Comparison of ENCODE assay signal across 16 cellular contexts in genomic region chr2:101720732-101721131, GRCh38. TPM values are rescaled to one million over a fixed set of nuclear protein-coding genes. Genes with fewer than 3 reads are reported as not detected.
DNase-seq lines count a peak whose midpoint lies in the region; ATAC-seq, FAIRE-seq and TF ChIP-seq lines count a peak whose summit lies in the region.
"Had no signal": no experiment of that assay in that cellular context is flagged by ENCODE, and none has a peak within 500 bp of the region (broad histone marks: within the 10 kb centered on the region; RNA-seq: fewer than 3 reads in every experiment).

No MANE protein-coding gene starts in this region.

- no peak for TF ChIP-seq RAD21 in K562 (CRISPR knock-in tag; conservative IDR thresholded peaks at IDR 0.05 in 1 of 2, IDR thresholded peaks at IDR 0.05 in 1 of 2)

- H3K4me2 ChIP-seq in OCI-LY1 (ENCODE audit: low read length) (peak overlapping the region; percentile 47; the same call in 1 of the 2 replicates), K562 (ENCODE audit: insufficient read depth, low read length) (no peak overlapping the region)

- H3K27me3 Mint-ChIP-seq in activated CD4-positive, alpha-beta T cell treated with anti-CD3 and anti-CD28 coated beads for 36 hours: no peaks in the 10 kb centered on the region
- H3K27me3 Mint-ChIP-seq: brain had no signal

- H3K27ac Mint-ChIP-seq in activated CD4-positive, alpha-beta T cell treated with anti-CD3 and anti-CD28 coated beads for 36 hours: peak overlapping the region; percentile 84

- H3K9me2 ChIP-seq in OCI-LY1 (ENCODE audit: low read depth, low read length): no peaks in the 10 kb centered on the region

- H3K9me3 ChIP-seq in OCI-LY1 (ENCODE audit: low read length): no peaks in the 10 kb centered on the region
- no peaks in the 10 kb centered on the region for H3K9me3 ChIP-seq in K562 (replicated peaks; ENCODE audit: control insufficient read depth, insufficient read depth, low read depth, low read length)
- H3K9me3 ChIP-seq in neutrophil: no peaks in the 10 kb centered on the region
- H3K9me3 ChIP-seq: left lung, thyroid gland had no signal

- H3K4me3 ChIP-seq in OCI-LY1 (ENCODE audit: low read depth, low read length, poor library complexity, severe bottlenecking) (peak overlapping the region; percentile 29), K562 (no peak overlapping the region), neutrophil (ENCODE audit: low read depth in 1 of 2, low read length in 1 of 2) (no peak overlapping the region)
- H3K4me3 ChIP-seq: left lung, thyroid gland had no signal

- POLR2A ChIA-PET in activated CD4-positive, alpha-beta T cell treated with anti-CD3 and anti-CD28 coated beads for 36 hours (lab: Charles Lee): interaction anchor here (3.0 kb wide), 1 partner anchor 8 kb away, joined by 9 read pairs; no protein-coding TSS in a partner anchor
- POLR2A ChIA-PET in K562 (lab: Yijun Ruan, JAX): interaction anchor here (1.2 kb wide), 1 partner anchor 20 kb away, joined by 3 read pairs; no protein-coding TSS in a partner anchor

- H3K36me3 ChIP-seq in OCI-LY1 (ENCODE audit: insufficient read depth, low read length): no peaks in the 10 kb centered on the region
- no peaks in the 10 kb centered on the region for H3K36me3 ChIP-seq in K562 (ENCODE audit: control insufficient read depth, insufficient read depth, low read length)
- H3K36me3 ChIP-seq in neutrophil: no peaks in the 10 kb centered on the region
- H3K36me3 ChIP-seq: left lung, thyroid gland had no signal

- no peaks in the 10 kb centered on the region for H3F3A ChIP-seq in OCI-LY1 (ENCODE audit: insufficient read depth, low read length)

- no TSS peak for BruUV-seq in K562 (replicated peaks; lab: Mats Ljungman, UMichigan)

- no peaks in the 10 kb centered on the region for H4K20me1 ChIP-seq in OCI-LY1 (ENCODE audit: insufficient read depth, low read length)
- peaks cover 12% of the 10 kb centered on the region for H4K20me1 ChIP-seq in K562 (replicated peaks; ENCODE audit: control insufficient read depth, insufficient read depth, low read length)

- H3K4me1 ChIP-seq in OCI-LY1 (ENCODE audit: insufficient read depth, low read length, severe bottlenecking) (peaks cover 98% of the 10 kb centered on the region), K562 (replicated peaks in 1 of 2; ENCODE audit: control insufficient read depth in 2 of 2, insufficient read depth in 2 of 2, low read length in 2 of 2) (peaks cover 3 to 4% of the 10 kb centered on the region in 2 experiments; a peak in 3 of 5 replicates), neutrophil (ENCODE audit: control insufficient read depth in 1 of 2, insufficient read depth in 1 of 2, low read depth in 1 of 2, low read length in 1 of 2) (peaks cover 92 to 99% of the 10 kb centered on the region in 2 experiments)

- no peaks in the 10 kb centered on the region for H3K27me3 ChIP-seq in OCI-LY1 (ENCODE audit: insufficient read depth, low read length)
- no peaks in the 10 kb centered on the region for H3K27me3 ChIP-seq in K562 (ENCODE audit: control insufficient read depth in 2 of 2, insufficient read depth in 2 of 2, low read length in 2 of 2)
- H3K27me3 ChIP-seq in neutrophil: no peaks in the 10 kb centered on the region
- H3K27me3 ChIP-seq: left lung, thyroid gland had no signal

- no peaks in the 10 kb centered on the region for H3K9me1 ChIP-seq in K562 (ENCODE audit: control insufficient read depth, insufficient read depth, low read length)

- peaks cover 36% of the 10 kb centered on the region for H3K36me3 Mint-ChIP-seq in activated CD4-positive, alpha-beta T cell treated with anti-CD3 and anti-CD28 coated beads for 36 hours (ENCODE audit: low read depth)

- no peak for TF ChIP-seq POLR2A in K562 (conservative IDR thresholded peaks at IDR 0.05)

- peaks cover 12% of the 10 kb centered on the region for H3K9me3 Mint-ChIP-seq in activated CD4-positive, alpha-beta T cell treated with anti-CD3 and anti-CD28 coated beads for 36 hours (ENCODE audit: low read depth)

- DNase-seq in activated CD4-positive, alpha-beta T cell treated with anti-CD3 and anti-CD28 coated beads for 36 hours: no peak
- DNase-seq in activated CD4-positive, alpha-beta T cell treated with anti-CD3 and anti-CD28 coated beads, Interleukin-2, amount 50 U/mL, for 1 hour: no peak
- no peak for DNase-seq in K562 (ENCODE audit: extremely low read depth in 1 of 4, low spot score in 3 of 4)
- DNase-seq in NCI-H128 (lab: John Stamatoyannopoulos, UW; ENCODE audit: unreplicated experiment): no peak
- no peak for DNase-seq in DMS79 treated with DMSO at 0.1 percent for 48 hours (lab: John Stamatoyannopoulos, UW)
- DNase-seq: COR-L47, left lung, NCI-H2029, NCI-H526 treated with DMSO at 0.1 percent for 48 hours, thyroid gland had no signal

- WGBS in K562 (ENCODE audit: insufficient coverage, low coverage, missing lambda C conversion rate): 94% methylated on average over 1 of the region's 1 CpG

- peak; percentile 48 for FAIRE-seq in K562 (lab: Jason Lieb, UNC)
- FAIRE-seq: A204.1, G401.6 had no signal

- in situ Hi-C loops in K562 (cut with MboI): no loop called here

- H3K9ac ChIP-seq in OCI-LY1 (ENCODE audit: low read length) (peak overlapping the region; percentile 26; the same call in 1 of the 2 replicates), K562 (ENCODE audit: insufficient read depth in 1 of 2, low read depth in 2 of 2, low read length in 2 of 2) (no peak overlapping the region)

- H2AFZ ChIP-seq in OCI-LY1 (ENCODE audit: low read length) (no peak overlapping the region), K562 (ENCODE audit: low read depth, low read length) (no peak overlapping the region)

- TF ChIP-seq CTCF in OCI-LY1 (IDR thresholded peaks at IDR 0.05; ENCODE audit: low read length): no peak
- no peak for TF ChIP-seq CTCF in K562 (IDR thresholded peaks at IDR 0.05 in 2 of 3, conservative IDR thresholded peaks at IDR 0.05 in 1 of 3; ENCODE audit: insufficient read depth in 2 of 3, low read depth in 1 of 3, low read length in 3 of 3)
- no peak for TF ChIP-seq CTCF in neutrophil (IDR thresholded peaks at IDR 0.05)

- CTCF ChIA-PET in activated CD4-positive, alpha-beta T cell treated with anti-CD3 and anti-CD28 coated beads for 36 hours (lab: Charles Lee): interaction anchor here (0.9 to 3.7 kb wide), 5 partner anchors 9 to 301 kb away, joined by 3 to 24 read pairs (median 3); partner anchors contain the start of gene MAP4K4
- CTCF ChIA-PET in K562 (lab: Yijun Ruan, JAX; ENCODE audit: low intra/inter-chr PET ratio): no interaction called here

- H3K4me3 Mint-ChIP-seq in activated CD4-positive, alpha-beta T cell treated with anti-CD3 and anti-CD28 coated beads for 36 hours: no peak overlapping the region
- H3K4me3 Mint-ChIP-seq: brain had no signal

- peaks cover 100% of the 10 kb centered on the region for H3K4me1 Mint-ChIP-seq in activated CD4-positive, alpha-beta T cell treated with anti-CD3 and anti-CD28 coated beads for 36 hours

- ATAC-seq in activated CD4-positive, alpha-beta T cell treated with anti-CD3 and anti-CD28 coated beads for 36 hours: no peak
- ATAC-seq in K562: no peak
- no peak for ATAC-seq in HG03159 (IDR thresholded peaks at IDR 0.05; ENCODE audit: unreplicated experiment)
- ATAC-seq: left lung had no signal

- intact Hi-C loops in activated CD4-positive, alpha-beta T cell treated with anti-CD3 and anti-CD28 coated beads for 36 hours (cut with DNase I, micrococcal nuclease): loop anchor here in 1 of 2 experiments (1.0 kb wide), 1 partner anchor 9 kb away; no protein-coding TSS in a partner anchor
- intact Hi-C loops in K562 (cut with micrococcal nuclease): loop anchor here (10.0 kb wide), 2 partner anchors 206 to 306 kb away; no protein-coding TSS in a partner anchor

- no peak for TF ChIP-seq EP300 in K562 (IDR thresholded peaks at IDR 0.05; ENCODE audit: low read length)

- H3K79me2 ChIP-seq in OCI-LY1 (ENCODE audit: insufficient read depth, low read length) (peaks cover 58% of the 10 kb centered on the region), K562 (ENCODE audit: control insufficient read depth, insufficient read depth, low read length) (peaks cover 77% of the 10 kb centered on the region)

- peak overlapping the region; percentile 92 for H3K27ac ChIP-seq in OCI-LY1 (ENCODE audit: low read depth, low read length, poor library complexity, severe bottlenecking)
- H3K27ac ChIP-seq in K562 (ENCODE audit: extremely low read depth, low read depth, low read length): no peak overlapping the region
- H3K27ac ChIP-seq in neutrophil: peak overlapping the region; percentile 89
- H3K27ac ChIP-seq: left lung, thyroid gland had no signal

TF ChIP-seq in K562, 482 proteins besides CTCF, POLR2A, EP300 and RAD21 (continues in another document):
- TF ChIP-seq ZNF511 (CRISPR knock-in tag; IDR thresholded peaks at IDR 0.05) (no peak), CTBP1 (IDR thresholded peaks at IDR 0.05; ENCODE audit: borderline replicate concordance) (no peak), ZNF143 (CRISPR knock-in tag; IDR thresholded peaks at IDR 0.05) (no peak)

RNA-seq across cellular contexts. Expression of gene MAP4K4, which starts 23.2 kb away (rescaled TPM):
- total RNA-seq in activated CD4-positive, alpha-beta T cell treated with anti-CD3 and anti-CD28 coated beads for 36 hours: 10 to 100 TPM; 62.3 to 70.2 TPM
- 111 and 172 TPM in 2 replicates for total RNA-seq in K562 (2011; cell fraction: chromatin; rRNA removed; ENCODE audit: low replicate concordance)
- total RNA-seq in K562 (2011; cell fraction: nucleolus; rRNA removed): 52.4 and 63.6 TPM in 2 replicates
- total RNA-seq in K562 (2011; cell fraction: nucleoplasm; rRNA removed): 100 and 133 TPM in 2 replicates
- total RNA-seq in K562 (2014; rRNA removed): 48.8 and 50.2 TPM in 2 replicates
- 45.7 and 49.1 TPM in 2 replicates for total RNA-seq in K562 (2014; rRNA removed; fragmentation: Illumina TruSeq; extraction: Trizol)
- total RNA-seq in K562 (2015; rRNA removed; fragmentation: Illumina TruSeq; extraction: Trizol): 51.4 and 58.4 TPM in 2 replicates
- 64.1 and 72.8 TPM in 2 replicates for total RNA-seq in K562 (2021)
- polyA plus RNA-seq in K562 (2011; rRNA removed): 42.4 and 51.4 TPM in 2 replicates
- 26.1 and 28.9 TPM in 2 replicates for polyA plus RNA-seq in K562 (2011; cell fraction: cytosol; rRNA removed)
- 96.3 and 105 TPM in 2 replicates for polyA plus RNA-seq in K562 (2011; cell fraction: nucleus; rRNA removed)
- polyA plus RNA-seq in K562 (2012): 42.4 and 73.8 TPM in 2 replicates
- 68.8 and 76.4 TPM in 2 replicates for polyA plus RNA-seq in K562 (2014; fragmentation: Illumina TruSeq; extraction: Trizol)
- polyA plus RNA-seq in K562 (2014; fragmentation: Nextera tagmentation; extraction: Ambion mirVana): 1 to 10 TPM; 7.6 to 7.8 TPM
- polyA plus RNA-seq in K562 (2014; rRNA removed): 44.5 and 50.6 TPM in 2 replicates
- polyA minus RNA-seq in K562 (2011; rRNA and poly(A)+ RNA removed): 93.2 and 93.9 TPM in 2 replicates
- 37.0 and 44.3 TPM in 2 replicates for polyA minus RNA-seq in K562 (2011; cell fraction: cytosol; rRNA and poly(A)+ RNA removed)
- 83.3 and 132 TPM in 2 replicates for polyA minus RNA-seq in K562 (2011; cell fraction: nucleus; rRNA and poly(A)+ RNA removed)
